In genomic region chr4:8428288-8429097, GRCh38 we compare ENCODE assay signal across 8 cellular contexts. TPM values are rescaled to one million over a fixed set of nuclear protein-coding genes. Genes with fewer than 3 reads are reported as not detected.
DNase-seq lines count a peak whose midpoint lies in the region; ATAC-seq and TF ChIP-seq lines count a peak whose summit lies in the region.

No MANE protein-coding gene starts in this region.

- H3K27ac ChIP-seq in GM23338 (ENCODE audit: low read depth) (no peak overlapping the region), Karpas-422 (ENCODE audit: low read length) (no peak overlapping the region)

- H3K9me2 ChIP-seq in GM23338 (ENCODE audit: insufficient read depth) (no peaks in the 10 kb centered on the region), Karpas-422 (replicated peaks; ENCODE audit: insufficient read depth, low read length) (no peaks in the 10 kb centered on the region)

- H3K27ac Mint-ChIP-seq in GM23338 = no peak overlapping the region
- peak overlapping the region; percentile 94 for H3K27ac Mint-ChIP-seq in activated T-helper 17 cell treated with anti-CD3 and anti-CD28 coated beads, Interleukin-2, amount 50 U/mL, for 72 hours
- peak overlapping the region; percentile 77 to 87 for H3K27ac Mint-ChIP-seq in natural killer cell treated with Interleukin-12 subunit alpha and Interleukin-12 subunit beta and Interleukin-15 and Interleukin-18, amount 100 ng/mL, for 72 hours

- H3K79me2 ChIP-seq in GM23338 (replicated peaks; ENCODE audit: insufficient read depth) = no peaks in the 10 kb centered on the region
- peaks cover 4% of the 10 kb centered on the region; the same call in 1 of the 2 replicates for H3K79me2 ChIP-seq in Karpas-422 (ENCODE audit: low read length)

- peak overlapping the region; percentile 96 for H3K4me2 ChIP-seq in GM23338
- peak overlapping the region; percentile 99 for H3K4me2 ChIP-seq in Karpas-422 (ENCODE audit: low read depth, low read length, poor library complexity, severe bottlenecking)

- peak overlapping the region; percentile 94 for H2AFZ ChIP-seq in GM23338
- 0 out of 2 replicates have a peak overlapping the region, but pooled peaks have one; percentile 62 for H2AFZ ChIP-seq in Karpas-422 (ENCODE audit: low read length)

- no peaks in the 10 kb centered on the region for H3K27me3 ChIP-seq in GM23338 (ENCODE audit: insufficient read depth)
- H3K27me3 ChIP-seq in Karpas-422 (ENCODE audit: low read length) = no peaks in the 10 kb centered on the region

- H3K9me3 ChIP-seq in ES-I3 (ENCODE audit: control insufficient read depth, insufficient read depth, low read length) (no peaks in the 10 kb centered on the region), Karpas-422 (ENCODE audit: low read length) (no peaks in the 10 kb centered on the region)

- H3K36me3 Mint-ChIP-seq in GM23338 (ENCODE audit: low read depth) = no peaks in the 10 kb centered on the region; the same call in 2 of the 3 replicates
- peaks cover 38% of the 10 kb centered on the region for H3K36me3 Mint-ChIP-seq in activated T-helper 17 cell treated with anti-CD3 and anti-CD28 coated beads, Interleukin-2, amount 50 U/mL, for 72 hours (ENCODE audit: low read depth)
- no peaks in the 10 kb centered on the region for H3K36me3 Mint-ChIP-seq in natural killer cell treated with Interleukin-12 subunit alpha and Interleukin-12 subunit beta and Interleukin-15 and Interleukin-18, amount 100 ng/mL, for 72 hours

- H3F3A ChIP-seq in GM23338 (replicated peaks; ENCODE audit: low read depth) = no peaks in the 10 kb centered on the region

- peak; percentile 16 to 43; a peak in 3 of 4 replicates for TF ChIP-seq CTCF in GM23338 (conservative IDR thresholded peaks at IDR 0.05; ENCODE audit: low read depth in 2 of 2)
- TF ChIP-seq CTCF in fibroblast of mammary gland (conservative IDR thresholded peaks at IDR 0.05; ENCODE audit: control insufficient read depth, insufficient read depth, low read depth, low read length) = peak; percentile 47

- H3K4me3 ChIP-seq in GM23338 (peak overlapping the region; percentile 83), Karpas-422 (ENCODE audit: low read length) (peak overlapping the region; percentile 78), fibroblast of mammary gland (ENCODE audit: control insufficient read depth, low read depth, low read length) (peak overlapping the region; percentile 72)

- peaks cover 15% of the 10 kb centered on the region for H3K4me1 Mint-ChIP-seq in GM23338
- H3K4me1 Mint-ChIP-seq in activated T-helper 17 cell treated with anti-CD3 and anti-CD28 coated beads, Interleukin-2, amount 50 U/mL, for 72 hours = peaks cover 11% of the 10 kb centered on the region
- H3K4me1 Mint-ChIP-seq in natural killer cell treated with Interleukin-12 subunit alpha and Interleukin-12 subunit beta and Interleukin-15 and Interleukin-18, amount 100 ng/mL, for 72 hours (ENCODE audit: low read depth in 2 of 2) = peaks cover 26 to 27% of the 10 kb centered on the region in 2 donors

- H3K4me1 ChIP-seq in ES-I3 (ENCODE audit: insufficient read depth, low read length) (no peaks in the 10 kb centered on the region), GM23338 (ENCODE audit: insufficient read depth) (no peaks in the 10 kb centered on the region), Karpas-422 (ENCODE audit: low read length) (peaks cover 15% of the 10 kb centered on the region)

- peak overlapping the region; percentile 89 for H3K4me3 Mint-ChIP-seq in GM23338
- peak overlapping the region; percentile 88 for H3K4me3 Mint-ChIP-seq in activated T-helper 17 cell treated with anti-CD3 and anti-CD28 coated beads, Interleukin-2, amount 50 U/mL, for 72 hours
- H3K4me3 Mint-ChIP-seq in natural killer cell treated with Interleukin-12 subunit alpha and Interleukin-12 subunit beta and Interleukin-15 and Interleukin-18, amount 100 ng/mL, for 72 hours = peak overlapping the region; percentile 94

- DNase-seq in GM23338 (ENCODE audit: low spot score) = peak; percentile 91
- peak; percentile 96 for DNase-seq in Karpas-422
- peak; percentile 82 for DNase-seq in RPMI7951 (ENCODE audit: low read depth)
- DNase-seq in fibroblast of mammary gland (ENCODE audit: low read depth) = peak; percentile 76
- peak; percentile 90 for DNase-seq in natural killer cell treated with Interleukin-12 subunit alpha and Interleukin-12 subunit beta and Interleukin-15 and Interleukin-18, amount 100 ng/mL, for 72 hours (ENCODE audit: low spot score)
- DNase-seq in stimulated activated naive CD8-positive, alpha-beta T cell treated with anti-CD3 and anti-CD28 coated beads, Interleukin-15, Interleukin-2, amounts not matched to agents 100 U/mL and 50 U/mL, for 24 hours = peak; percentile 95

- H3K9ac ChIP-seq in ES-I3 (ENCODE audit: low read depth, low read length) (peak overlapping the region; percentile 84; the same call in 1 of the 2 replicates), Karpas-422 (ENCODE audit: low read length) (peak overlapping the region; percentile 83)

- H3K36me3 ChIP-seq in ES-I3 (ENCODE audit: insufficient read depth, low read length) (no peaks in the 10 kb centered on the region), GM23338 (ENCODE audit: insufficient read depth) (no peaks in the 10 kb centered on the region), Karpas-422 (ENCODE audit: insufficient read depth, low read length) (no peaks in the 10 kb centered on the region)

- peaks cover 14% of the 10 kb centered on the region for H3K27me3 Mint-ChIP-seq in GM23338 (ENCODE audit: insufficient read depth, low read depth, poor library complexity)
- no peaks in the 10 kb centered on the region for H3K27me3 Mint-ChIP-seq in activated T-helper 17 cell treated with anti-CD3 and anti-CD28 coated beads, Interleukin-2, amount 50 U/mL, for 72 hours
- H3K27me3 Mint-ChIP-seq in natural killer cell treated with Interleukin-12 subunit alpha and Interleukin-12 subunit beta and Interleukin-15 and Interleukin-18, amount 100 ng/mL, for 72 hours = no peaks in the 10 kb centered on the region

- H3K9me3 Mint-ChIP-seq in GM23338 = no peaks in the 10 kb centered on the region
- no peaks in the 10 kb centered on the region for H3K9me3 Mint-ChIP-seq in activated T-helper 17 cell treated with anti-CD3 and anti-CD28 coated beads, Interleukin-2, amount 50 U/mL, for 72 hours
- no peaks in the 10 kb centered on the region for H3K9me3 Mint-ChIP-seq in natural killer cell treated with Interleukin-12 subunit alpha and Interleukin-12 subunit beta and Interleukin-15 and Interleukin-18, amount 100 ng/mL, for 72 hours

- H4K20me1 ChIP-seq in GM23338 (replicated peaks; ENCODE audit: insufficient read depth) (no peaks in the 10 kb centered on the region), Karpas-422 (ENCODE audit: insufficient read depth, low read depth, low read length) (peaks cover 14% of the 10 kb centered on the region; the same call in 1 of the 2 replicates)

- ATAC-seq in GM23338 = peak; percentile 98
- ATAC-seq in activated T-helper 17 cell treated with anti-CD3 and anti-CD28 coated beads, Interleukin-2, amount 50 U/mL, for 72 hours (replicated peaks) = peak; percentile 99
- ATAC-seq in natural killer cell treated with Interleukin-12 subunit alpha and Interleukin-12 subunit beta and Interleukin-15 and Interleukin-18, amount 100 ng/mL, for 72 hours = peak; percentile 99
- peak; percentile 94 for ATAC-seq in stimulated activated naive CD8-positive, alpha-beta T cell treated with anti-CD3 and anti-CD28 coated beads, Interleukin-15, Interleukin-2, amounts not matched to agents 100 U/mL and 50 U/mL, for 24 hours

TF ChIP-seq in GM23338, 12 proteins besides CTCF, POLR2A, EP300 and RAD21:
- no peak for TF ChIP-seq ZNF331 (CRISPR knock-in tag; IDR thresholded peaks at IDR 0.05; ENCODE audit: low read depth)
- peak; percentile 78 for TF ChIP-seq POLR2AphosphoS5 (IDR thresholded peaks at IDR 0.05; ENCODE audit: low read depth)
- peak; percentile 98 for TF ChIP-seq CREB1 (CRISPR knock-in tag; IDR thresholded peaks at IDR 0.05; ENCODE audit: low read depth)

RNA-seq across cellular contexts. Expression of gene ACOX3, which starts 12.0 kb away (rescaled TPM):
- 14.9 and 17.2 TPM in 2 replicates for total RNA-seq in GM23338 (2014; rRNA removed; shearing (Covaris generic))
- polyA plus RNA-seq in GM23338 (2016; fragmentation: Nextera tagmentation; extraction: Ambion mirVana) = 4.8 and 6.4 TPM in 2 replicates
- total RNA-seq in Karpas-422 (2014; rRNA removed; shearing (Covaris generic); ENCODE audit: low replicate concordance) = 7.8 and 17.6 TPM in 2 replicates
- 10.7 and 12.6 TPM in 2 replicates for total RNA-seq in RPMI7951 (2014; rRNA removed; shearing (Covaris generic))
- total RNA-seq in activated T-helper 17 cell treated with anti-CD3 and anti-CD28 coated beads, Interleukin-2, amount 50 U/mL, for 72 hours = 10 to 100 TPM; 34.4 to 63.6 TPM
- total RNA-seq in natural killer cell treated with Interleukin-12 subunit alpha and Interleukin-12 subunit beta and Interleukin-15 and Interleukin-18, amount 100 ng/mL, for 72 hours = 10 to 100 TPM; 19.9 to 22.2 TPM

RNA-seq across cellular contexts. Expression of gene TRMT44, which starts 12.1 kb away (rescaled TPM):
- 36.7 and 49.8 TPM in 2 replicates for total RNA-seq in GM23338 (2014; rRNA removed; shearing (Covaris generic))
- 10.3 TPM in 2 replicates for polyA plus RNA-seq in GM23338 (2016; fragmentation: Nextera tagmentation; extraction: Ambion mirVana)
- 14.1 and 16.2 TPM in 2 replicates for total RNA-seq in Karpas-422 (2014; rRNA removed; shearing (Covaris generic); ENCODE audit: low replicate concordance)
- total RNA-seq in RPMI7951 (2014; rRNA removed; shearing (Covaris generic)) = 7.8 and 9.6 TPM in 2 replicates
- total RNA-seq in activated T-helper 17 cell treated with anti-CD3 and anti-CD28 coated beads, Interleukin-2, amount 50 U/mL, for 72 hours = 10 to 100 TPM; 24.0 to 37.3 TPM
- total RNA-seq in natural killer cell treated with Interleukin-12 subunit alpha and Interleukin-12 subunit beta and Interleukin-15 and Interleukin-18, amount 100 ng/mL, for 72 hours = 10 to 100 TPM; 23.8 to 57.1 TPM
